8 cellular contexts compared by ENCODE assay signal in genomic region chr6:157873735-157874344, GRCh38. TPM values are rescaled to one million over a fixed set of nuclear protein-coding genes. Genes with fewer than 3 reads are reported as not detected.
DNase-seq lines count a peak whose midpoint lies in the region; ATAC-seq, FAIRE-seq and TF ChIP-seq lines count a peak whose summit lies in the region.

No MANE protein-coding gene starts in this region.

- no peak overlapping the region for H3K9ac ChIP-seq in H9 (ENCODE audit: extremely low read depth, insufficient read length, low read length)
- H3K9ac ChIP-seq in HepG2 (ENCODE audit: insufficient read depth, low read depth, low read length) = no peak overlapping the region

- H3K27ac ChIP-seq in H9 (ENCODE audit: insufficient read length, low read depth, low read length) = no peak overlapping the region
- H3K27ac ChIP-seq in HepG2 (ENCODE audit: extremely low read length, insufficient read depth, low read length) = no peak overlapping the region

- no peak for TF ChIP-seq POLR2A in HepG2 (IDR thresholded peaks at IDR 0.05; ENCODE audit: insufficient read depth in 1 of 2, low read depth in 2 of 2, low read length in 2 of 2)

- CTCF ChIA-PET in HepG2 (lab: Yijun Ruan, JAX; ENCODE audit: low intra/inter-chr PET ratio, low total read pairs) = interaction anchor here (0.5 to 2.7 kb wide), 5 partner anchors 50 to 258 kb away, joined by 3 to 31 read pairs (median 3); no protein-coding TSS in a partner anchor

- H4K20me1 ChIP-seq in H9 (ENCODE audit: control insufficient read depth, insufficient read depth, insufficient read length) (no peaks in the 10 kb centered on the region), HepG2 (ENCODE audit: insufficient read depth, low read length) (no peaks in the 10 kb centered on the region)

- intact Hi-C loops in HepG2 (cut with micrococcal nuclease; ENCODE audit: unreplicated experiment) = loop anchor here (1.0 to 10.0 kb wide), 3 partner anchors 52 to 209 kb away; partner anchors contain the start of gene SNX9

- no peaks in the 10 kb centered on the region for H3K9me3 Mint-ChIP-seq in H9
- H3K9me3 Mint-ChIP-seq in central memory CD8-positive, alpha-beta T cell = no peaks in the 10 kb centered on the region

- peaks cover 2% of the 10 kb centered on the region for H3K79me1 ChIP-seq in H9 (ENCODE audit: insufficient read depth, low read depth, low read length, poor library complexity, severe bottlenecking)

- no peak overlapping the region for H4K5ac ChIP-seq in H9 (ENCODE audit: insufficient read length, low read depth, low read length)

- H2AFZ ChIP-seq in H9 (ENCODE audit: low read length) (no peak overlapping the region), HepG2 (ENCODE audit: low read length) (no peak overlapping the region)

- H2BK12ac ChIP-seq in H9 (ENCODE audit: insufficient read length, low read depth, low read length) = no peak overlapping the region

- H3K36me3 ChIP-seq in HepG2 (replicated peaks in 1 of 2; ENCODE audit: control insufficient read depth in 1 of 2, insufficient read depth in 2 of 2, low read length in 2 of 2) = peaks cover 34 to 67% of the 10 kb centered on the region in 2 experiments

- no peaks in the 10 kb centered on the region for H3K9me3 ChIP-seq in H9 (ENCODE audit: control insufficient read depth, low read depth, low read length)
- no peaks in the 10 kb centered on the region for H3K9me3 ChIP-seq in HepG2 (ENCODE audit: low read length)

- no peak for TF ChIP-seq EP300 in HepG2 (IDR thresholded peaks at IDR 0.05; ENCODE audit: low read depth in 2 of 2, low read length in 2 of 2)
- no peak for TF ChIP-seq EP300 in HepG2 (CRISPR knock-in tag; IDR thresholded peaks at IDR 0.05; ENCODE audit: borderline replicate concordance)

- no peak overlapping the region for H3K18ac ChIP-seq in H9 (ENCODE audit: insufficient read length, low read depth, low read length)

- H3K4me1 Mint-ChIP-seq in H9 = peaks cover 15 to 24% of the 10 kb centered on the region in 2 experiments
- no peaks in the 10 kb centered on the region for H3K4me1 Mint-ChIP-seq in central memory CD8-positive, alpha-beta T cell

- no peak overlapping the region for H2AK5ac ChIP-seq in H9 (ENCODE audit: insufficient read length, low read length)

- H3K79me2 ChIP-seq in H9 (ENCODE audit: insufficient read depth, low read length) = no peaks in the 10 kb centered on the region; the same call in 1 of the 2 replicates
- H3K79me2 ChIP-seq in HepG2 (ENCODE audit: insufficient read depth, low read length) = no peaks in the 10 kb centered on the region

- H3K4me2 ChIP-seq in H9 (ENCODE audit: insufficient read depth, insufficient read length, low read length) = no peak overlapping the region
- H3K4me2 ChIP-seq in HepG2 (ENCODE audit: low read depth, low read length) = no peak overlapping the region

- H3K23me2 ChIP-seq in H9 (ENCODE audit: insufficient read length, low read depth, low read length, poor library complexity, severe bottlenecking) = no peaks in the 10 kb centered on the region

- peak overlapping the region in 1 of 3 experiments; percentile 66; a peak in 2 of 7 replicates for H3K27ac Mint-ChIP-seq in H9
- H3K27ac Mint-ChIP-seq in central memory CD8-positive, alpha-beta T cell (ENCODE audit: low read depth) = no peak overlapping the region

- H3K4me3 ChIP-seq in HepG2 (replicated peaks in 1 of 3; ENCODE audit: insufficient read depth in 1 of 3, low read depth in 2 of 3, low read length in 3 of 3) = no peak overlapping the region

- ATAC-seq in central memory CD8-positive, alpha-beta T cell (replicated peaks; ENCODE audit: extremely low read depth, poor library complexity, severe bottlenecking) = peak; percentile 75
- ATAC-seq in HepG2 = peak; percentile 97
- no peak for ATAC-seq in GM18517 (IDR thresholded peaks at IDR 0.05; ENCODE audit: unreplicated experiment)

- BruUV-seq in HepG2 (replicated peaks; lab: Mats Ljungman, UMichigan) = no TSS peak

- no peak overlapping the region for H2BK120ac ChIP-seq in H9 (ENCODE audit: low read depth, low read length, poor library complexity, severe bottlenecking)

- no peak overlapping the region for H2BK5ac ChIP-seq in H9 (ENCODE audit: insufficient read length, low read length)

- H3K4me1 ChIP-seq in H9 (ENCODE audit: insufficient read depth, low read length) (no peaks in the 10 kb centered on the region; the same call in 1 of the 2 replicates), HepG2 (ENCODE audit: insufficient read depth, low read length) (no peaks in the 10 kb centered on the region)

- no peak overlapping the region for H3K23ac ChIP-seq in H9 (ENCODE audit: insufficient read length, low read depth, low read length)

- H2BK20ac ChIP-seq in H9 (ENCODE audit: low read depth, low read length, poor library complexity, severe bottlenecking) = no peak overlapping the region

- no CpG with 5 or more reads among the region's 9 CpGs for WGBS in H9 (ENCODE audit: extremely low coverage, insufficient read length, low lambda C conversion rate)
- WGBS in HepG2 (ENCODE audit: low lambda C conversion rate) = 64% methylated on average over 9 of the region's 9 CpGs

- H3T11ph ChIP-seq in H9 (ENCODE audit: low read length) = no peak overlapping the region

- H3K36me3 Mint-ChIP-seq in H9 (ENCODE audit: insufficient read depth in 1 of 3, low read depth in 3 of 3) = peaks cover 15 to 43% (median 26%) of the 10 kb centered on the region in 3 experiments; a peak in 6 of 7 replicates
- H3K36me3 Mint-ChIP-seq in central memory CD8-positive, alpha-beta T cell (ENCODE audit: insufficient read depth) = peaks cover 20% of the 10 kb centered on the region

- H3K4me3 Mint-ChIP-seq in H9 = no peak overlapping the region
- H3K4me3 Mint-ChIP-seq in central memory CD8-positive, alpha-beta T cell = no peak overlapping the region

- DNase-seq in Daoy (ENCODE audit: low read depth) (peak; percentile 83), H9 (peak; percentile 86), NCI-H1694 treated with DMSO at 0.1 percent for 48 hours (lab: John Stamatoyannopoulos, UW) (peak; percentile 28), HepG2 (ENCODE audit: low spot score) (peak; percentile 64)
- DNase-seq in activated CD4-positive, alpha-beta T cell treated with anti-CD3 and anti-CD28 coated beads for 1 hour = peak; percentile 75
- peak; percentile 59 to 72 for DNase-seq in central memory CD8-positive, alpha-beta T cell (ENCODE audit: low spot score in 2 of 2)
- DNase-seq in stimulated activated CD8-positive, alpha-beta memory T cell treated with anti-CD3 and anti-CD28 coated beads, Interleukin-12 subunit alpha, Interleukin-12 subunit beta, amount 100 ng/mL, for 1 hour (ENCODE audit: low read depth) = peak; percentile 81

- peak; percentile 92 for TF ChIP-seq RAD21 in HepG2 (CRISPR knock-in tag; IDR thresholded peaks at IDR 0.05)

- POLR2A ChIA-PET in HepG2 (lab: Yijun Ruan, JAX) = interaction anchor here (0.7 to 0.8 kb wide), 2 partner anchors 109 to 191 kb away, joined by 3 read pairs; no protein-coding TSS in a partner anchor

- FAIRE-seq in HepG2 (lab: Jason Lieb, UNC) = no peak

- H3K27me3 ChIP-seq in H9 (ENCODE audit: insufficient read depth, low read length) = no peaks in the 10 kb centered on the region
- H3K27me3 ChIP-seq in HepG2 (ENCODE audit: control insufficient read depth in 1 of 2, insufficient read depth in 2 of 2, low read length in 2 of 2) = no peaks in the 10 kb centered on the region

- H3K27me3 Mint-ChIP-seq in H9 (ENCODE audit: low read depth) = no peaks in the 10 kb centered on the region
- no peaks in the 10 kb centered on the region for H3K27me3 Mint-ChIP-seq in central memory CD8-positive, alpha-beta T cell

- H3K56ac ChIP-seq in H9 (ENCODE audit: insufficient read length, low read depth, low read length) = no peak overlapping the region

- no peak overlapping the region for H4K91ac ChIP-seq in H9 (ENCODE audit: insufficient read length, low read depth, low read length)

- H2BK15ac ChIP-seq in H9 (ENCODE audit: low read depth, low read length) = no peak overlapping the region

- TF ChIP-seq CTCF in H9 (conservative IDR thresholded peaks at IDR 0.05) (peak; percentile 94), HepG2 (CRISPR knock-in tag; IDR thresholded peaks at IDR 0.05) (peak; percentile 91)

- no peak overlapping the region for H3K14ac ChIP-seq in H9 (ENCODE audit: insufficient read depth, low read length)

- in situ Hi-C loops in HepG2 (cut with HindIII; ENCODE audit: extremely low pct_ligation_motif_present, low pct_unique_long_range_greater_than_20kb) = loop anchor here (5.0 kb wide), 1 partner anchor 117 kb away; no protein-coding TSS in a partner anchor

- H4K8ac ChIP-seq in H9 (replicated peaks; ENCODE audit: insufficient read length, low read depth, low read length) = no peak overlapping the region

- no peak overlapping the region for H3K4ac ChIP-seq in H9 (ENCODE audit: low read depth, low read length)

TF ChIP-seq in HepG2, 621 proteins besides CTCF, POLR2A, EP300 and RAD21 (continues in another document):
- TF ChIP-seq ZNF768 (CRISPR knock-in tag; IDR thresholded peaks at IDR 0.05) (peak; percentile 86), SAP130 (CRISPR knock-in tag; IDR thresholded peaks at IDR 0.05; ENCODE audit: low read depth) (no peak), SETDB1 (CRISPR knock-in tag; IDR thresholded peaks at IDR 0.05; ENCODE audit: borderline replicate concordance) (no peak)

RNA-seq across cellular contexts. Expression of gene SNX9, which starts 50.8 kb away (rescaled TPM):
- 47.4 and 50.5 TPM in 2 replicates for total RNA-seq in Daoy (2014; rRNA removed; shearing (Covaris generic))
- total RNA-seq in H9 (2021) (31.3 and 32.9 TPM in 2 replicates), HepG2 (2016; rRNA removed; fragmentation: Illumina TruSeq; extraction: Trizol) (21.9 and 27.7 TPM in 2 replicates)
- 3.3 and 3.5 TPM in 2 replicates for total RNA-seq in HepG2 (2016; cell fraction: cytosol; rRNA removed; fragmentation: Illumina TruSeq; extraction: Trizol; ENCODE audit: low read depth)
- total RNA-seq in HepG2 (2016; cell fraction: insoluble cytoplasmic fraction; rRNA removed; fragmentation: Illumina TruSeq; extraction: Trizol) = 20.6 and 26.2 TPM in 2 replicates
- total RNA-seq in HepG2 (2016; cell fraction: membrane; rRNA removed; fragmentation: Illumina TruSeq; extraction: Trizol) = 11.1 and 12.4 TPM in 2 replicates
- 15.6 and 15.7 TPM in 2 replicates for total RNA-seq in HepG2 (2016; cell fraction: nucleus; rRNA removed; fragmentation: Illumina TruSeq; extraction: Trizol)
- polyA plus RNA-seq in HepG2 (2011; rRNA removed) = 35.2 and 36.0 TPM in 2 replicates
- polyA plus RNA-seq in HepG2 (2011; cell fraction: cytosol; rRNA removed) = 25.8 and 32.1 TPM in 2 replicates
- polyA plus RNA-seq in HepG2 (2011; cell fraction: nucleus; rRNA removed) = 24.9 and 25.2 TPM in 2 replicates
- polyA plus RNA-seq in HepG2 (2012) = 29.4 and 32.2 TPM in 2 replicates
- polyA plus RNA-seq in HepG2 (2016; cell fraction: cytosol; fragmentation: Illumina TruSeq; extraction: Trizol; ENCODE audit: low read depth) = 2.4 and 2.5 TPM in 2 replicates
- 27.0 and 29.7 TPM in 2 replicates for polyA plus RNA-seq in HepG2 (2016; cell fraction: insoluble cytoplasmic fraction; fragmentation: Illumina TruSeq; extraction: Trizol; ENCODE audit: low read depth)
- polyA plus RNA-seq in HepG2 (2016; cell fraction: membrane; fragmentation: Illumina TruSeq; extraction: Trizol; ENCODE audit: low read depth) = 6.8 and 7.3 TPM in 2 replicates
- 20.8 and 21.2 TPM in 2 replicates for polyA plus RNA-seq in HepG2 (2016; cell fraction: nucleus; fragmentation: Illumina TruSeq; extraction: Trizol; ENCODE audit: insufficient read depth, low read depth)
- 17.0 and 19.8 TPM in 2 replicates for polyA minus RNA-seq in HepG2 (2011; rRNA and poly(A)+ RNA removed; ENCODE audit: low replicate concordance)
- polyA minus RNA-seq in HepG2 (2011; cell fraction: cytosol; rRNA and poly(A)+ RNA removed) = 22.7 and 25.5 TPM in 2 replicates
- polyA minus RNA-seq in HepG2 (2011; cell fraction: nucleus; rRNA and poly(A)+ RNA removed) = 26.1 and 28.5 TPM in 2 replicates

Comparison
In these comparisons a context has a peak if more than half of its experiments do, and no peak if none do; other contexts are left out.
1. DNase-seq: peak in every context shown above with its lines; median percentile 86 in H9; 83 in Daoy; 81 in stimulated activated CD8-positive, alpha-beta memory T cell treated with anti-CD3 and anti-CD28 coated beads, Interleukin-12 subunit alpha, Interleukin-12 subunit beta, amount 100 ng/mL, for 1 hour; 75 in activated CD4-positive, alpha-beta T cell treated with anti-CD3 and anti-CD28 coated beads for 1 hour; 66 in central memory CD8-positive, alpha-beta T cell; 64 in HepG2; 28 in NCI-H1694 treated with DMSO at 0.1 percent for 48 hours.